11 cellular contexts compared by ENCODE assay signal in the genomic region with DNA sequence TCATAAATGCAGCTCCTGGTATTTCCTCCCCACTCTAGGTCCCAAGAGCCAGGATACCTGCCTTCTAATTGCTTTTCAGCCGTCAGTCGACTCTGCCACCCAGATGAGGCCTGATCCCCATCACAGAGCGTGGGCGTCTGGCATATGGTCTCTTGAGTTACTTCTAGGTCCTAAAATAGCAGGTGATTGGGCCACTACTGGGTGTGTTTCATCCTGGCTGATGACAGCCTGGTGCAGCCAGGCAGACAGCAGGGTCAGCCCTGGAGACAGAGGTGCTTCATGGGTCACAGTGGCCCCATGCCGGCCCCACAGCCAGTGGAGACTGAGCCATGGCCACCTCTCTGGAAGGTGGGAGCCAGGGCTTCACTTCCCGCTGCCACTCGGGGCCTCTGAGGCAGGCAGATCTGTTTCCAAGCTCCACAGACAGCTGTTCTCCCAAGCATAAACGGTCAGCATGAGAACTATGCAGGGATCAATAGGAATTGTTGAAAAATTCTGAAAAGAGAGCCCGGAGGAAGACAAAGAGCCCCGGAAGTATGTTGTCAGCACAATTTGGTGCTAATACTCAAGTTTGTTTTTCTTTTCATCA.
DNase-seq lines count a peak whose midpoint lies in the region; ATAC-seq and TF ChIP-seq lines count a peak whose summit lies in the region.
"Had no signal": no experiment of that assay in that cellular context is flagged by ENCODE, and none has a peak within 500 bp of the region (broad histone marks: within the 10 kb centered on the region; RNA-seq: fewer than 3 reads in every experiment).

No MANE protein-coding gene starts in this region.

- no peak overlapping the region for H2AFZ ChIP-seq in GM23338
- H2AFZ ChIP-seq in hepatocyte = no peak overlapping the region
- no peak overlapping the region for H2AFZ ChIP-seq in smooth muscle cell (ENCODE audit: low read depth)

- H3K4me2 ChIP-seq in GM23338 = peak overlapping the region; percentile 26; the same call in 1 of the 2 replicates
- H3K4me2 ChIP-seq in hepatocyte = no peak overlapping the region
- H3K4me2 ChIP-seq in smooth muscle cell = peak overlapping the region; percentile 40

- ATAC-seq in GM23338 (no peak), HG03378 (IDR thresholded peaks at IDR 0.05; ENCODE audit: unreplicated experiment) (no peak), GM21447 (IDR thresholded peaks at IDR 0.05; ENCODE audit: unreplicated experiment) (no peak)
- ATAC-seq: activated CD8-positive, alpha-beta memory T cell treated with anti-CD3 and anti-CD28 coated beads, Interleukin-2, amount 10 ng/mL, durations not matched to agents 7 days and 5 days had no signal

- peaks cover 9% of the 10 kb centered on the region for H3F3A ChIP-seq in GM23338 (replicated peaks; ENCODE audit: low read depth)
- H3F3A ChIP-seq in smooth muscle cell (ENCODE audit: low read depth) = peaks cover 39% of the 10 kb centered on the region

- WGBS in hepatocyte (ENCODE audit: low lambda C conversion rate, missing lambda C conversion rate) = 67% methylated on average over 10 of the region's 10 CpGs
- WGBS in smooth muscle cell (ENCODE audit: low lambda C conversion rate) = 56% methylated on average over 10 of the region's 10 CpGs

- no peaks in the 10 kb centered on the region for H3K79me2 ChIP-seq in GM23338 (replicated peaks; ENCODE audit: insufficient read depth)
- no peaks in the 10 kb centered on the region for H3K79me2 ChIP-seq in hepatocyte
- H3K79me2 ChIP-seq in smooth muscle cell (ENCODE audit: low read depth) = no peaks in the 10 kb centered on the region

- H3K4me3 ChIP-seq in GM23338 = no peak overlapping the region
- H3K4me3 ChIP-seq in hepatocyte = no peak overlapping the region
- H3K4me3 ChIP-seq in smooth muscle cell = no peak overlapping the region

- H3K36me3 ChIP-seq in GM23338 (ENCODE audit: insufficient read depth) (no peaks in the 10 kb centered on the region), hepatocyte (replicated peaks; ENCODE audit: insufficient read depth, low read depth) (no peaks in the 10 kb centered on the region), smooth muscle cell (ENCODE audit: low read depth) (no peaks in the 10 kb centered on the region)

- H4K20me1 ChIP-seq in GM23338 (replicated peaks; ENCODE audit: insufficient read depth) (no peaks in the 10 kb centered on the region), hepatocyte (ENCODE audit: insufficient read depth, poor library complexity, severe bottlenecking) (no peaks in the 10 kb centered on the region), smooth muscle cell (ENCODE audit: low read depth) (no peaks in the 10 kb centered on the region)

- TF ChIP-seq CTCF in GM23338 (conservative IDR thresholded peaks at IDR 0.05; ENCODE audit: low read depth in 2 of 2) (no peak), hepatocyte (IDR thresholded peaks at IDR 0.05; ENCODE audit: poor library complexity) (no peak), smooth muscle cell (IDR thresholded peaks at IDR 0.05; ENCODE audit: borderline replicate concordance, insufficient read depth, poor library complexity, severe bottlenecking) (no peak)

- peaks cover 61% of the 10 kb centered on the region for H3K4me1 Mint-ChIP-seq in GM23338
- peaks cover 10 to 11% of the 10 kb centered on the region in 2 donors for H3K4me1 Mint-ChIP-seq in immature natural killer cell

- DNase-seq in GM23338 (ENCODE audit: low spot score) (no peak), hepatocyte (ENCODE audit: low spot score) (no peak), smooth muscle cell (lab: John Stamatoyannopoulos, UW; ENCODE audit: unreplicated experiment) (no peak), immature natural killer cell (no peak), putamen (ENCODE audit: low spot score) (no peak)
- DNase-seq: activated CD8-positive, alpha-beta memory T cell treated with anti-CD3 and anti-CD28 coated beads, Interleukin-2, amount 10 ng/mL, durations not matched to agents 7 days and 5 days; mammary epithelial cell had no signal

- peak overlapping the region; percentile 26; the same call in 1 of the 2 replicates for H3K27ac ChIP-seq in GM23338 (ENCODE audit: low read depth)
- peak overlapping the region; percentile 90 for H3K27ac ChIP-seq in angular gyrus (ENCODE audit: low read depth, low read length)
- H3K27ac ChIP-seq in hepatocyte = peak overlapping the region; percentile 57
- peak overlapping the region; percentile 17 for H3K27ac ChIP-seq in smooth muscle cell (ENCODE audit: low read depth)

- no peak overlapping the region for H3K9ac ChIP-seq in smooth muscle cell (ENCODE audit: low read depth)

- H3K9me3 Mint-ChIP-seq in GM23338 (no peaks in the 10 kb centered on the region), immature natural killer cell (no peaks in the 10 kb centered on the region)
- H3K9me3 Mint-ChIP-seq: stimulated activated naive CD8-positive, alpha-beta T cell treated with anti-CD3 and anti-CD28 coated beads, Interleukin-15, Interleukin-2, amounts not matched to agents 100 ng/mL and 50 ng/mL, for 24 hours had no signal

- no peaks in the 10 kb centered on the region for H3K9me2 ChIP-seq in GM23338 (ENCODE audit: insufficient read depth)
- no peaks in the 10 kb centered on the region for H3K9me2 ChIP-seq in hepatocyte (replicated peaks; ENCODE audit: insufficient read depth)

- H3K27me3 Mint-ChIP-seq in GM23338 (ENCODE audit: insufficient read depth, low read depth, poor library complexity) (peaks cover 5% of the 10 kb centered on the region), immature natural killer cell (ENCODE audit: low read depth in 3 of 3) (peaks cover 0 to 11% (median 4%) of the 10 kb centered on the region in 3 donors)
- H3K27me3 Mint-ChIP-seq: stimulated activated naive CD8-positive, alpha-beta T cell treated with anti-CD3 and anti-CD28 coated beads, Interleukin-15, Interleukin-2, amounts not matched to agents 100 ng/mL and 50 ng/mL, for 24 hours had no signal

- H3K4me3 Mint-ChIP-seq in GM23338 = no peak overlapping the region
- no peak overlapping the region for H3K4me3 Mint-ChIP-seq in immature natural killer cell
- H3K4me3 Mint-ChIP-seq: activated CD8-positive, alpha-beta memory T cell treated with anti-CD3 and anti-CD28 coated beads, Interleukin-2, amount 10 ng/mL, durations not matched to agents 7 days and 5 days; stimulated activated naive CD8-positive, alpha-beta T cell treated with anti-CD3 and anti-CD28 coated beads, Interleukin-15, Interleukin-2, amounts not matched to agents 100 ng/mL and 50 ng/mL, for 24 hours had no signal

- H3K9me3 ChIP-seq in hepatocyte (ENCODE audit: low read depth) (no peaks in the 10 kb centered on the region), smooth muscle cell (replicated peaks; ENCODE audit: low read depth) (no peaks in the 10 kb centered on the region)

- H3K36me3 Mint-ChIP-seq in GM23338 (ENCODE audit: low read depth) = no peaks in the 10 kb centered on the region
- peaks cover 0 to 13% (median 3%) of the 10 kb centered on the region in 3 donors for H3K36me3 Mint-ChIP-seq in immature natural killer cell

- H3K27ac Mint-ChIP-seq in GM23338 (no peak overlapping the region), immature natural killer cell (no peak overlapping the region)
- H3K27ac Mint-ChIP-seq: activated CD8-positive, alpha-beta memory T cell treated with anti-CD3 and anti-CD28 coated beads, Interleukin-2, amount 10 ng/mL, durations not matched to agents 7 days and 5 days; stimulated activated naive CD8-positive, alpha-beta T cell treated with anti-CD3 and anti-CD28 coated beads, Interleukin-15, Interleukin-2, amounts not matched to agents 100 ng/mL and 50 ng/mL, for 24 hours had no signal

- H3K27me3 ChIP-seq in GM23338 (ENCODE audit: insufficient read depth) (no peaks in the 10 kb centered on the region), hepatocyte (no peaks in the 10 kb centered on the region), smooth muscle cell (ENCODE audit: low read depth) (no peaks in the 10 kb centered on the region)

- peaks cover 50% of the 10 kb centered on the region for H3K4me1 ChIP-seq in GM23338 (ENCODE audit: insufficient read depth)
- peaks cover 30% of the 10 kb centered on the region for H3K4me1 ChIP-seq in hepatocyte (ENCODE audit: insufficient read depth)
- peaks cover 41% of the 10 kb centered on the region for H3K4me1 ChIP-seq in smooth muscle cell (ENCODE audit: low read depth)

Comparison
In these comparisons a context has a peak if more than half of its experiments do, and no peak if none do; other contexts are left out.
1. H3K27ac ChIP-seq: peak in every context shown above with its lines; median percentile 90 in angular gyrus; 57 in hepatocyte; 26 in GM23338; 17 in smooth muscle cell.